In genomic region chr6:108584323-108584722, GRCh38 we compare ENCODE assay signal across 1 cellular context.
TF ChIP-seq lines count a peak whose summit lies in the region.

No MANE protein-coding gene starts in this region.

TF ChIP-seq in HepG2, 621 proteins besides CTCF, POLR2A, EP300 and RAD21:
- TF ChIP-seq CCDC6 (CRISPR knock-in tag; IDR thresholded peaks at IDR 0.05) (no peak), ZMAT3 (CRISPR knock-in tag; conservative IDR thresholded peaks at IDR 0.05) (no peak), ZNF432 (CRISPR knock-in tag; IDR thresholded peaks at IDR 0.05; ENCODE audit: borderline replicate concordance) (no peak), ZNF589 (CRISPR knock-in tag; conservative IDR thresholded peaks at IDR 0.05) (no peak), NBN (conservative IDR thresholded peaks at IDR 0.05) (no peak), SNAPC2 (CRISPR knock-in tag; IDR thresholded peaks at IDR 0.05) (no peak), SYNCRIP (IDR thresholded peaks at IDR 0.05; ENCODE audit: insufficient read depth, low read depth, low read length) (no peak), ZIK1 (CRISPR knock-in tag; IDR thresholded peaks at IDR 0.05; ENCODE audit: borderline replicate concordance, low read depth) (no peak), MATR3 (CRISPR knock-in tag; IDR thresholded peaks at IDR 0.05) (no peak), ZNF296 (CRISPR knock-in tag; conservative IDR thresholded peaks at IDR 0.05) (no peak), FOXM1 (CRISPR knock-in tag; IDR thresholded peaks at IDR 0.05) (no peak), ZC3H13 (CRISPR knock-in tag; IDR thresholded peaks at IDR 0.05) (no peak), ZBTB2 (CRISPR knock-in tag; IDR thresholded peaks at IDR 0.05; ENCODE audit: low read depth) (no peak), IRF9 (CRISPR knock-in tag; IDR thresholded peaks at IDR 0.05; ENCODE audit: borderline replicate concordance) (no peak), ZHX1 (CRISPR knock-in tag; IDR thresholded peaks at IDR 0.05; ENCODE audit: low read depth) (no peak), ATAD3A (CRISPR knock-in tag; IDR thresholded peaks at IDR 0.05) (no peak), ZNF251 (CRISPR knock-in tag; IDR thresholded peaks at IDR 0.05) (no peak), ZBTB20 (CRISPR knock-in tag; IDR thresholded peaks at IDR 0.05; ENCODE audit: borderline replicate concordance, low read depth) (no peak), TP53 (CRISPR knock-in tag; conservative IDR thresholded peaks at IDR 0.05) (no peak)
- TF ChIP-seq, protein P1, sequence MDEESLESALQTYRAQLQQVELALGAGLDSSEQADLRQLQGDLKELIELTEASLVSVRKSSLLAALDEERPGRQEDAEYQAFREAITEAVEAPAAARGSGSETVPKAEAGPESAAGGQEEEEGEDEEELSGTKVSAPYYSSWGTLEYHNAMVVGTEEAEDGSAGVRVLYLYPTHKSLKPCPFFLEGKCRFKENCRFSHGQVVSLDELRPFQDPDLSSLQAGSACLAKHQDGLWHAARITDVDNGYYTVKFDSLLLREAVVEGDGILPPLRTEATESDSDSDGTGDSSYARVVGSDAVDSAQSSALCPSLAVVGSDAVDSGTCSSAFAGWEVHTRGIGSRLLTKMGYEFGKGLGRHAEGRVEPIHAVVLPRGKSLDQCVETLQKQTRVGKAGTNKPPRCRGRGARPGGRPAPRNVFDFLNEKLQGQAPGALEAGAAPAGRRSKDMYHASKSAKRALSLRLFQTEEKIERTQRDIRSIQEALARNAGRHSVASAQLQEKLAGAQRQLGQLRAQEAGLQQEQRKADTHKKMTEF (CRISPR knock-in tag; IDR thresholded peaks at IDR 0.05), result no peak
TF ChIP-seq in HepG2: peak in this region for 0.
